ENCODE assay signal across 9 cellular contexts in the genomic region with DNA sequence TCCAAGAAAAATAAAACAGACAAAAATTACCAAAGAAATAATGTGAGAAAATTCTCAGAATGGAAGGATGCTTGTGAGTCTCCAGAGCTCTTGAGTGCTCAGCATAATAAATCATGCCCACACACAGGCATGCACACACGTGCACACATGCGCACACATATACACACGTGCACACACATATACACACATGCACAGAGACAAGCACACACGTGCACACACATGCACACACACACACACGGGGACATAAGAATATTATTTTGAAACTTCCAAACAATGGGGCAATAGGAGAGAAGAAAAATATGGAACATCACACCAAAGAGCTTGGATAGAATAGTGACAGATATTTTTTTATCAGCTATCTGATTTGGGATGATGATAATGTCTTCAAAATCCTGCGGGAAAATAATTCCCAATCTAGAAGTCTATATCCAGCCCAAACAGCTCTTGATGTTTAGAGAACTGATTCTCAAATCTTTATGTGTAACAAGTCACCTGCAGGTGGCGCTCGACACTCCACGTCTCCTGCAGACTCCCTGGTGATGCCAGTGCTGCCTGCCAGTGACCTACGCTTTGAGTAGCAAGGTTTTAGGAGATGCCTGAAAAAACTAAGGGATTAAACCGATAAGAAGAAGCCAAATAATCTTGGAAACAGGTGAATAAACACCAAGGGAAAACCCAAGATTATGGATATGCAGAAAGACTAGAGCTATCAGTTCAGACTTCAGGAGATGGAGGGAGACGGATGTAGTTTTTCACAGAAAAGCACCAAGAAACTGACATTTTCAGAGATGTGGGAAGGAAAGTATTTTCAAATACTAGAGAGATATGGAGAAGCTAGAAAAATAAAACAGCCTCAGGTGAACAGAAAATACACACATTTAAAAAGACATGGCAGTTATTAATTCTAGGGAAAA.
DNase-seq lines count a peak whose midpoint lies in the region; ATAC-seq and TF ChIP-seq lines count a peak whose summit lies in the region.
"Had no signal": no experiment of that assay in that cellular context is flagged by ENCODE, and none has a peak within 500 bp of the region (broad histone marks: within the 10 kb centered on the region; RNA-seq: fewer than 3 reads in every experiment).

No MANE protein-coding gene starts in this region.

- no peak overlapping the region for H3K4me3 ChIP-seq in endodermal cell (ENCODE audit: low read length)

- DNase-seq in activated CD4-positive, CD25-positive, alpha-beta regulatory T cell (lab: John Stamatoyannopoulos, UW) = peak; percentile 3 to 21 (median 16)
- DNase-seq in NCI-H460 (ENCODE audit: extremely low read depth, low read depth) = peak; percentile 26
- DNase-seq in activated CD4-positive, alpha-beta memory T cell treated with anti-CD3 and anti-CD28 coated beads for 36 hours = peak; percentile 78
- DNase-seq in endodermal cell = peak; percentile 95
- peak; percentile 87 for DNase-seq in myocyte (ENCODE audit: low read depth)
- peak; percentile 8 for DNase-seq in stimulated activated naive B cell treated with anti-CD40 and anti-IgM and Interleukin-4, amounts not matched to agents 10 μg/mL and 1 μg/mL and 100 μg/mL, for 72 hours

- WGBS in endodermal cell (ENCODE audit: insufficient coverage in 1 of 2, insufficient read length in 1 of 2), 2 experiments = 27 to 42% methylated on average over 9 to 12 of the region's 12 CpGs

- intact Hi-C loops in activated CD4-positive, alpha-beta memory T cell treated with anti-CD3 and anti-CD28 coated beads for 36 hours (cut with micrococcal nuclease) = loop anchor here (5.0 kb wide), 2 partner anchors 149 to 179 kb away; no protein-coding TSS in a partner anchor

- H3K4me1 Mint-ChIP-seq in activated CD4-positive, alpha-beta memory T cell treated with anti-CD3 and anti-CD28 coated beads for 36 hours (ENCODE audit: low read depth) = no peaks in the 10 kb centered on the region
- peaks cover 11% of the 10 kb centered on the region for H3K4me1 Mint-ChIP-seq in endodermal cell
- H3K4me1 Mint-ChIP-seq in stimulated activated naive B cell treated with anti-CD40 and anti-IgM and Interleukin-4, amounts not matched to agents 10 μg/mL and 1 μg/mL and 100 μg/mL, for 72 hours = no peaks in the 10 kb centered on the region
- H3K4me1 Mint-ChIP-seq: memory B cell had no signal

- H3K27me3 ChIP-seq in endodermal cell (ENCODE audit: control insufficient read depth, insufficient read depth, low read length, poor library complexity, severe bottlenecking) = no peaks in the 10 kb centered on the region

- H3K4me3 Mint-ChIP-seq in activated CD4-positive, alpha-beta memory T cell treated with anti-CD3 and anti-CD28 coated beads for 36 hours = no peak overlapping the region
- no peak overlapping the region for H3K4me3 Mint-ChIP-seq in endodermal cell
- no peak overlapping the region for H3K4me3 Mint-ChIP-seq in stimulated activated naive B cell treated with anti-CD40 and anti-IgM and Interleukin-4, amounts not matched to agents 10 μg/mL and 1 μg/mL and 100 μg/mL, for 72 hours
- H3K4me3 Mint-ChIP-seq: memory B cell had no signal

- H3K9me3 ChIP-seq in endodermal cell (ENCODE audit: control insufficient read depth, low read length) = no peaks in the 10 kb centered on the region

- H3K9ac ChIP-seq in endodermal cell (ENCODE audit: extremely low read depth, low read length, poor library complexity, severe bottlenecking) = no peak overlapping the region

- no peaks in the 10 kb centered on the region for H3K36me3 Mint-ChIP-seq in activated CD4-positive, alpha-beta memory T cell treated with anti-CD3 and anti-CD28 coated beads for 36 hours
- H3K36me3 Mint-ChIP-seq in endodermal cell (ENCODE audit: low read depth) = peaks cover 5% of the 10 kb centered on the region
- H3K36me3 Mint-ChIP-seq in stimulated activated naive B cell treated with anti-CD40 and anti-IgM and Interleukin-4, amounts not matched to agents 10 μg/mL and 1 μg/mL and 100 μg/mL, for 72 hours = no peaks in the 10 kb centered on the region
- H3K36me3 Mint-ChIP-seq: memory B cell had no signal

- H3K4me1 ChIP-seq in endodermal cell (ENCODE audit: control insufficient read depth, insufficient read depth, low read length) = peaks cover 17% of the 10 kb centered on the region

- no peaks in the 10 kb centered on the region for H3K36me3 ChIP-seq in endodermal cell (ENCODE audit: control insufficient read depth, insufficient read depth, low read length)

- POLR2A ChIA-PET in activated CD4-positive, alpha-beta memory T cell treated with anti-CD3 and anti-CD28 coated beads for 36 hours (lab: Charles Lee) = no interaction called here

- no peak overlapping the region for H3K27ac Mint-ChIP-seq in activated CD4-positive, alpha-beta memory T cell treated with anti-CD3 and anti-CD28 coated beads for 36 hours
- no peak overlapping the region for H3K27ac Mint-ChIP-seq in endodermal cell
- no peak overlapping the region for H3K27ac Mint-ChIP-seq in stimulated activated naive B cell treated with anti-CD40 and anti-IgM and Interleukin-4, amounts not matched to agents 10 μg/mL and 1 μg/mL and 100 μg/mL, for 72 hours
- H3K27ac Mint-ChIP-seq: memory B cell had no signal

- no peak for ATAC-seq in activated CD4-positive, CD25-positive, alpha-beta regulatory T cell treated with anti-CD3 and anti-CD28 coated beads, Interleukin-2, amount 50 U/mL, for 24 hours
- peak; percentile 61 for ATAC-seq in HG03039 (IDR thresholded peaks at IDR 0.05; ENCODE audit: unreplicated experiment)
- ATAC-seq in stimulated activated naive B cell treated with anti-CD40 and anti-IgM and Interleukin-4, amounts not matched to agents 10 μg/mL and 1 μg/mL and 100 μg/mL, for 72 hours (replicated peaks) = peak; percentile 38 to 56

- TF ChIP-seq CTCF in endodermal cell (conservative IDR thresholded peaks at IDR 0.05) = peak; percentile 93

- H3K27me3 Mint-ChIP-seq in activated CD4-positive, alpha-beta memory T cell treated with anti-CD3 and anti-CD28 coated beads for 36 hours = peaks cover 6% of the 10 kb centered on the region
- H3K27me3 Mint-ChIP-seq in endodermal cell (ENCODE audit: insufficient read depth) = no peaks in the 10 kb centered on the region
- peaks cover 0 to 5% of the 10 kb centered on the region in 2 donors for H3K27me3 Mint-ChIP-seq in stimulated activated naive B cell treated with anti-CD40 and anti-IgM and Interleukin-4, amounts not matched to agents 10 μg/mL and 1 μg/mL and 100 μg/mL, for 72 hours
- H3K27me3 Mint-ChIP-seq: memory B cell had no signal

- H3K27ac ChIP-seq in endodermal cell (ENCODE audit: low read depth, low read length) = no peak overlapping the region

- CTCF ChIA-PET in activated CD4-positive, alpha-beta memory T cell treated with anti-CD3 and anti-CD28 coated beads for 36 hours (lab: Charles Lee) = interaction anchor here (0.5 to 1.8 kb wide), 31 partner anchors 10 to 1112 kb away, joined by 3 to 10 read pairs (median 3); no protein-coding TSS in a partner anchor

- H3K9me3 Mint-ChIP-seq in activated CD4-positive, alpha-beta memory T cell treated with anti-CD3 and anti-CD28 coated beads for 36 hours = no peaks in the 10 kb centered on the region
- H3K9me3 Mint-ChIP-seq in endodermal cell = peaks cover 5% of the 10 kb centered on the region
- H3K9me3 Mint-ChIP-seq in stimulated activated naive B cell treated with anti-CD40 and anti-IgM and Interleukin-4, amounts not matched to agents 10 μg/mL and 1 μg/mL and 100 μg/mL, for 72 hours = no peaks in the 10 kb centered on the region
- H3K9me3 Mint-ChIP-seq: memory B cell had no signal

Comparison
In these comparisons a context has a peak if more than half of its experiments do, and no peak if none do; other contexts are left out.
1. DNase-seq: peak in every context shown above with its lines; median percentile 95 in endodermal cell; 87 in myocyte; 78 in activated CD4-positive, alpha-beta memory T cell treated with anti-CD3 and anti-CD28 coated beads for 36 hours; 26 in NCI-H460; 16 in activated CD4-positive, CD25-positive, alpha-beta regulatory T cell; 8 in stimulated activated naive B cell treated with anti-CD40 and anti-IgM and Interleukin-4, amounts not matched to agents 10 μg/mL and 1 μg/mL and 100 μg/mL, for 72 hours.
2. ATAC-seq: peak in HG03039 (single experiment) and stimulated activated naive B cell treated with anti-CD40 and anti-IgM and Interleukin-4, amounts not matched to agents 10 μg/mL and 1 μg/mL and 100 μg/mL, for 72 hours (2 of 2); none in activated CD4-positive, CD25-positive, alpha-beta regulatory T cell treated with anti-CD3 and anti-CD28 coated beads, Interleukin-2, amount 50 U/mL, for 24 hours (0 of 2).